16 cellular contexts compared by ENCODE assay signal in the genomic region with DNA sequence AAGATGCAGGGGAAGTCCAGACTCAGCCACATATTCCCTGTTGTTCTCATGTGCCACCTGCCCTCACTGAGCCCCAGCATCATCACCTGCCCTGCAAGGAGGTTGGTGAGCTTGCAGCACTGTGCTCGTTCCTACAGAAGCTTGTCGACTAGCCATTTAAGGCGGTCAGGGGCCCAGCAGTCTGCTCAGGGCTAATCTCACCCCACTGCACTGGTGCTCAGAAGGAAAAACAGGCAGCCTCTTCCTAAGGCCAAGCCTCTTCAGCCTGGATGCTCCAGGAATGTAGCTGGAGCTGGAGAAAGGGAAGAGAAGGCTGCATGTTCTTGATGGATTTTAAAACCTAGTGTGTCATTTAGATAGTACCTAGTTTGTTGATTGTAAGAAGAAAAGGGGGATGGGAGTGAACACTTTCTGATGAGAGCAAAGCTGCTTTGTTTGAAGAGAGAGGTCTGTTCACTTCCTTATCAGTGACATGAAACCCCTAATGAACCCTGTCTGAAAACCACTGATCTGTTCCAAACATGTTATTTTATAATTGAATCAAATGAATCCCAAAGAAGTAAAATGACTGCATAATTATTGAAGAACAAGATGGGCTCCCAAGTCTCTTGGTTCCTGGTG. TPM values are rescaled to one million over a fixed set of nuclear protein-coding genes. Genes with fewer than 3 reads are reported as not detected.
"Had no signal": no experiment of that assay in that cellular context is flagged by ENCODE, and none has a peak within 500 bp of the region (broad histone marks: within the 10 kb centered on the region; RNA-seq: fewer than 3 reads in every experiment).

No MANE protein-coding gene starts in this region.

- H3K27ac ChIP-seq: heart right ventricle, left ventricle myocardium inferior, parathyroid adenoma, thyroid gland had no signal

- H3K9me3 ChIP-seq: heart right ventricle, left ventricle myocardium inferior, mucosa of descending colon, thyroid gland had no signal

- H3K4me1 ChIP-seq: parathyroid adenoma, thyroid gland had no signal

- H3K9ac ChIP-seq: parathyroid adenoma had no signal

- DNase-seq: activated CD4-positive, alpha-beta T cell treated with anti-CD3 and anti-CD28 coated beads for 36 hours; activated CD4-positive, alpha-beta T cell treated with anti-CD3 and anti-CD28 coated beads, Interleukin-2, amount 50 U/mL, for 48 hours; effector CD8-positive, alpha-beta T cell; heart right ventricle; kidney glomerular epithelial cell; left ventricle myocardium inferior; mammary epithelial cell; mucosa of descending colon; naive thymus-derived CD4-positive, alpha-beta T cell; stimulated activated CD4-positive, alpha-beta T cell treated with anti-CD3 and anti-CD28 coated beads, Interleukin-2, amount 100 ng/mL, for 24 hours; stimulated activated naive CD4-positive, alpha-beta T cell treated with Interleukin-2 at 50 U/mL for 16 hours; thyroid gland had no signal

- H3K4me3 ChIP-seq: heart right ventricle, left ventricle myocardium inferior, mucosa of descending colon, thyroid gland had no signal

- H2AFZ ChIP-seq: parathyroid adenoma had no signal

- H3K27me3 ChIP-seq: heart right ventricle, thyroid gland had no signal

- H3K36me3 ChIP-seq: left ventricle myocardium inferior, thyroid gland had no signal

- ATAC-seq: activated CD4-positive, alpha-beta T cell treated with anti-CD3 and anti-CD28 coated beads for 36 hours; esophagus mucosa; heart right ventricle; mucosa of descending colon; naive thymus-derived CD4-positive, alpha-beta T cell; WTC11 had no signal

RNA-seq across cellular contexts. Expression of gene ASPN, which starts 10.6 kb away (rescaled TPM):
- total RNA-seq: activated CD4-positive, alpha-beta T cell treated with anti-CD3 and anti-CD28 coated beads for 36 hours; naive thymus-derived CD4-positive, alpha-beta T cell; renal cortical epithelial cell; WTC11 had no signal
- polyA plus RNA-seq: mammary epithelial cell; naive thymus-derived CD4-positive, alpha-beta T cell had no signal

RNA-seq across cellular contexts. Expression of gene ECM2, which starts 42.9 kb away (rescaled TPM):
- total RNA-seq: activated CD4-positive, alpha-beta T cell treated with anti-CD3 and anti-CD28 coated beads for 36 hours; naive thymus-derived CD4-positive, alpha-beta T cell; WTC11 had no signal
- polyA plus RNA-seq: naive thymus-derived CD4-positive, alpha-beta T cell had no signal
